In genomic region chr12:129675947-129676346, GRCh38 we compare ENCODE assay signal across 22 cellular contexts.
"Had no signal": no experiment of that assay in that cellular context is flagged by ENCODE, and none has a peak within 500 bp of the region (broad histone marks: within the 10 kb centered on the region; RNA-seq: fewer than 3 reads in every experiment).

No MANE protein-coding gene starts in this region.

- H3K4me3 ChIP-seq: PC-9, Peyer's patch, SJCRH30 had no signal

- H3K27ac Mint-ChIP-seq: IgD-negative memory B cell had no signal

- H3K4me3 Mint-ChIP-seq: IgD-negative memory B cell had no signal

- H3K27me3 Mint-ChIP-seq: IgD-negative memory B cell had no signal

- H2AFZ ChIP-seq: PC-9 had no signal

- ATAC-seq: Right ventricle myocardium inferior, SK-N-SH treated with all-trans-retinoic acid at 6 μM for 48 hours had no signal

- H3K4me1 Mint-ChIP-seq: IgD-negative memory B cell had no signal

- H3K4me2 ChIP-seq: PC-9 had no signal

- H3K36me3 ChIP-seq: Peyer's patch, SJCRH30 had no signal

- DNase-seq: KBM-7, NCI-H1092, NCI-H1105 treated with DMSO at 0.1 percent for 48 hours, NCI-H1417 treated with DMSO at 0.1 percent for 48 hours, NCI-H146, NCI-H1694 treated with DMSO at 0.1 percent for 48 hours, NCI-H1930, NCI-H2081, NCI-H2107, NCI-H2227 treated with DMSO at 0.1 percent for 48 hours, NCI-H524, NCI-H526 treated with DMSO at 0.1 percent for 48 hours, NCI-H748 treated with DMSO at 0.1 percent for 48 hours, OCI-M1, PC-9, Peyer's patch, SHP77 treated with DMSO at 0.1 percent for 48 hours, SJCRH30 had no signal

- H3K9me3 ChIP-seq: Peyer's patch, SJCRH30 had no signal

- H3K36me3 Mint-ChIP-seq: IgD-negative memory B cell had no signal

- H3K27me3 ChIP-seq: Peyer's patch, SJCRH30 had no signal

- H3K4me1 ChIP-seq: Peyer's patch, SJCRH30 had no signal

- H3K27ac ChIP-seq: HL-60, PC-9, Peyer's patch, SJCRH30 had no signal
